Comparison of ENCODE assay signal across 14 cellular contexts in the genomic region with DNA sequence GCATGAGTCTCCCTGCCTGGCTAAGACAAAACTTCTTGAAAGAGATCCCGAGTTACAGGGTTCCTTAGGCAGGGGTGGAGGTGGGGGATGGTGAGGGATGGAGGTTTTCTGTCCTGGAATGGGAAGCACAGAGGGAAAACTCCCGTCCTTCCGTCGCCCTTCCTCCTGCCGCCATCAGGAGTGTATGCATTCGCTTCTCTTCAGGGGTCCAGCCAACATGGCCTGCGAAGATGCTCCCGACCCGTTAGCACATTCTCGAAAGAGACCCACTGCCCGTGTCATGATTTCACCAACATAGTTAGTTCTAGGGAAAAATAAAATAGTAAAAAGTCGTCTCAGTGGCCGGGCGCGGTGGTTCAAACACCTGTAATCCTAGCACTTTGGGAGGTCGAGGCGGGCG. TPM values are rescaled to one million over a fixed set of nuclear protein-coding genes. Genes with fewer than 3 reads are reported as not detected.
DNase-seq lines count a peak whose midpoint lies in the region; ATAC-seq and TF ChIP-seq lines count a peak whose summit lies in the region.
"Had no signal": no experiment of that assay in that cellular context is flagged by ENCODE, and none has a peak within 500 bp of the region (broad histone marks: within the 10 kb centered on the region; RNA-seq: fewer than 3 reads in every experiment).

No MANE protein-coding gene starts in this region.

- POLR2A ChIA-PET in RWPE1 (lab: Yijun Ruan, JAX; ENCODE audit: low non-redundant PET), result no interaction called here
- POLR2A ChIA-PET in PC-3 (lab: Charles Lee; ENCODE audit: unreplicated experiment), result no interaction called here

- TF ChIP-seq CTCF in 22Rv1 (IDR thresholded peaks at IDR 0.05) (no peak), RWPE1 (conservative IDR thresholded peaks at IDR 0.05; ENCODE audit: low read depth) (no peak), esophagus squamous epithelium (IDR thresholded peaks at IDR 0.05) (no peak), parathyroid adenoma (IDR thresholded peaks at IDR 0.05) (no peak), PC-3 (conservative IDR thresholded peaks at IDR 0.05; ENCODE audit: low read depth, low read length) (no peak)

- H3K4me1 ChIP-seq in esophagus squamous epithelium, result peaks cover 8 to 64% (median 10%) of the 10 kb centered on the region in 3 donors
- no peaks in the 10 kb centered on the region for H3K4me1 ChIP-seq in parathyroid adenoma
- H3K4me1 ChIP-seq in PC-3 (ENCODE audit: insufficient read depth, low read length), result peaks cover 11% of the 10 kb centered on the region; the same call in 1 of the 2 replicates

- H3K9ac ChIP-seq in parathyroid adenoma (no peak overlapping the region), PC-3 (ENCODE audit: low read length) (no peak overlapping the region)
- H3K9ac ChIP-seq: SK-N-SH had no signal

- H3K27ac ChIP-seq in 22Rv1, result peak overlapping the region; percentile 72
- H3K27ac ChIP-seq in RWPE1, result peak overlapping the region; percentile 81
- peak overlapping the region in 3 of 4 donors; percentile 67 to 81 (median 74) for H3K27ac ChIP-seq in esophagus squamous epithelium
- peak overlapping the region; percentile 55 for H3K27ac ChIP-seq in parathyroid adenoma
- H3K27ac ChIP-seq in PC-3 (ENCODE audit: low read length), result no peak overlapping the region

- H2AFZ ChIP-seq in parathyroid adenoma (no peak overlapping the region), PC-3 (ENCODE audit: low read length) (no peak overlapping the region)

- no peaks in the 10 kb centered on the region for H3F3A ChIP-seq in PC-3 (ENCODE audit: low read length, unreplicated experiment)

- H3K79me2 ChIP-seq in parathyroid adenoma (no peaks in the 10 kb centered on the region), PC-3 (ENCODE audit: low read length) (no peaks in the 10 kb centered on the region)

- H3K4me3 ChIP-seq in esophagus squamous epithelium (no peak overlapping the region), parathyroid adenoma (ENCODE audit: low read depth, low read length) (no peak overlapping the region), PC-3 (ENCODE audit: low read length) (no peak overlapping the region)

- no peaks in the 10 kb centered on the region for H3K36me3 ChIP-seq in esophagus squamous epithelium
- no peaks in the 10 kb centered on the region for H3K36me3 ChIP-seq in parathyroid adenoma (ENCODE audit: control insufficient read depth, insufficient read depth, low read length)
- no peaks in the 10 kb centered on the region for H3K36me3 ChIP-seq in PC-3 (ENCODE audit: low read depth, low read length)

- ATAC-seq in HG03565 (IDR thresholded peaks at IDR 0.05; ENCODE audit: unreplicated experiment) (no peak), PC-3 (no peak)

- no TSS peak for BruUV-seq in PC-3 (replicated peaks; lab: Mats Ljungman, UMichigan)

- no peaks in the 10 kb centered on the region for H3K27me3 ChIP-seq in esophagus squamous epithelium
- H3K27me3 ChIP-seq in parathyroid adenoma (ENCODE audit: control insufficient read depth, insufficient read depth, low read length), result no peaks in the 10 kb centered on the region
- no peaks in the 10 kb centered on the region for H3K27me3 ChIP-seq in PC-3 (ENCODE audit: low read length)

- no peaks in the 10 kb centered on the region for H3K9me2 ChIP-seq in PC-3 (replicated peaks; ENCODE audit: low read length)
- H3K9me2 ChIP-seq: SK-N-SH had no signal

- intact Hi-C loops in esophagus squamous epithelium (cut with DNase I), result no loop called here
- intact Hi-C loops in PC-3 (cut with micrococcal nuclease), result no loop called here

- WGBS in esophagus squamous epithelium, 2 donors, result 85 to 90% methylated on average over 16 to 17 of the region's 18 CpGs

- DNase-seq in RWPE1 (ENCODE audit: low spot score), result no peak
- DNase-seq in esophagus squamous epithelium (lab: John Stamatoyannopoulos, UW), result no peak
- no peak for DNase-seq in central memory CD4-positive, alpha-beta T cell
- no peak for DNase-seq in AG08395 (ENCODE audit: low spot score)
- DNase-seq in PC-3, result no peak
- DNase-seq: activated CD4-positive, alpha-beta memory T cell treated with anti-CD3 and anti-CD28 coated beads, Interleukin-2, amount 10 ng/mL, durations not matched to agents 7 days and 5 days; effector CD4-positive, alpha-beta T cell; NCI-H345; stimulated activated CD4-positive, alpha-beta T cell treated with anti-CD3 and anti-CD28 coated beads, Interleukin-4, amount 100 ng/mL, for 24 hours had no signal

- no peaks in the 10 kb centered on the region for H4K20me1 ChIP-seq in PC-3 (ENCODE audit: low read length)

- TF ChIP-seq POLR2A in esophagus squamous epithelium (IDR thresholded peaks at IDR 0.05), result no peak

- H3K9me3 ChIP-seq in esophagus squamous epithelium (peaks cover 0 to 5% (median 5%) of the 10 kb centered on the region in 3 donors), parathyroid adenoma (ENCODE audit: control insufficient read depth, low read length) (no peaks in the 10 kb centered on the region), PC-3 (ENCODE audit: low read length) (0 out of 2 replicates have a peak, but pooled peaks cover 4% of the 10 kb centered on the region)
- H3K9me3 ChIP-seq: SK-N-SH had no signal

- CTCF ChIA-PET in RWPE1 (lab: Yijun Ruan, JAX) (no interaction called here), PC-3 (lab: Charles Lee) (no interaction called here)

- H3K4me2 ChIP-seq in parathyroid adenoma (ENCODE audit: low read length) (no peak overlapping the region), PC-3 (ENCODE audit: low read length) (no peak overlapping the region)
- H3K4me2 ChIP-seq: SK-N-SH had no signal

RNA-seq across cellular contexts. Expression of a gene that starts 37.1 kb away (rescaled TPM):
- total RNA-seq in esophagus squamous epithelium, result under 1 TPM in 1 of 4 donors, not detected in 3; 0.26 TPM
- not detected in 2 replicates for total RNA-seq in PC-3 (2014; rRNA removed)
- total RNA-seq: activated CD4-positive, alpha-beta memory T cell treated with anti-CD3 and anti-CD28 coated beads, Interleukin-2, amount 10 ng/mL, durations not matched to agents 7 days and 5 days; fibroblast of villous mesenchyme had no signal

RNA-seq across cellular contexts. Expression of a gene that starts 44.5 kb away (rescaled TPM):
- total RNA-seq in esophagus squamous epithelium (under 1 TPM in 2 of 4 donors, not detected in 2; 0.13 to 0.19 TPM), PC-3 (2014; rRNA removed) (not detected in 2 replicates)
- total RNA-seq: activated CD4-positive, alpha-beta memory T cell treated with anti-CD3 and anti-CD28 coated beads, Interleukin-2, amount 10 ng/mL, durations not matched to agents 7 days and 5 days; fibroblast of villous mesenchyme had no signal
